34 cellular contexts compared by ENCODE assay signal in genomic region chr19:28638445-28638844, GRCh38.
"Had no signal": no experiment of that assay in that cellular context is flagged by ENCODE, and none has a peak within 500 bp of the region (broad histone marks: within the 10 kb centered on the region; RNA-seq: fewer than 3 reads in every experiment).

No MANE protein-coding gene starts in this region.

- H3K27me3 ChIP-seq: MG63 had no signal

- H3K36me3 ChIP-seq: MG63 had no signal

- H3K27ac ChIP-seq: KMS-11 had no signal

- H3K4me3 ChIP-seq: MG63 had no signal

- H3K9ac ChIP-seq: KMS-11 had no signal

- DNase-seq: Karpas-422, Kasumi-1, MG63, MM.1S, MV-4-11, NCI-H1048, NCI-H1092, NCI-H1092 treated with DMSO at 0.1 percent for 48 hours, NCI-H1105, NCI-H1105 treated with DMSO at 0.1 percent for 48 hours, NCI-H1417, NCI-H1417 treated with DMSO at 0.1 percent for 48 hours, NCI-H1436, NCI-H1436 treated with DMSO at 0.1 percent for 48 hours, NCI-H146, NCI-H1694, NCI-H1694 treated with DMSO at 0.1 percent for 48 hours, NCI-H187, NCI-H187 treated with DMSO at 0.1 percent for 48 hours, NCI-H1930, NCI-H2029, NCI-H2029 treated with DMSO at 0.1 percent for 48 hours, NCI-H2081, NCI-H2081 treated with DMSO at 0.1 percent for 48 hours, NCI-H2107, NCI-H2171, NCI-H2171 treated with DMSO at 0.1 percent for 48 hours, NCI-H2227 treated with DMSO at 0.1 percent for 48 hours, NCI-H226, NCI-H345, NCI-H446, NCI-H446 treated with DMSO at 0.1 percent for 48 hours, NCI-H510A had no signal

- H3K9me3 ChIP-seq: MG63 had no signal

- H3K4me2 ChIP-seq: KMS-11 had no signal
